21 cellular contexts compared by ENCODE assay signal in genomic region chr4:8285143-8285975, GRCh38. TPM values are rescaled to one million over a fixed set of nuclear protein-coding genes. Genes with fewer than 3 reads are reported as not detected.
"Had no signal": no experiment of that assay in that cellular context is flagged by ENCODE, and none has a peak within 500 bp of the region (broad histone marks: within the 10 kb centered on the region; RNA-seq: fewer than 3 reads in every experiment).

No MANE protein-coding gene starts in this region.

- H3K36me3 ChIP-seq: brain microvascular endothelial cell, left lung, transverse colon had no signal

- H3K4me3 ChIP-seq: left lung, transverse colon, vagina had no signal

- H3K36me3 Mint-ChIP-seq: activated naive CD8-positive, alpha-beta T cell; natural killer cell; T-cell had no signal

- H3K27ac ChIP-seq: brain microvascular endothelial cell, epithelial cell of prostate, left lung, vagina had no signal

- H3K9me3 ChIP-seq: left lung, transverse colon, vagina had no signal

- H3K9me3 Mint-ChIP-seq: activated CD4-positive, alpha-beta T cell treated with anti-CD3 and anti-CD28 coated beads, Interleukin-2, amount 10 ng/mL, durations not matched to agents 7 days and 5 days; activated T-cell treated with anti-CD3 and anti-CD28 coated beads, Interleukin-2, amount 50 U/mL, for 72 hours; natural killer cell; T-cell had no signal

- H3K27me3 Mint-ChIP-seq: activated CD4-positive, alpha-beta T cell treated with anti-CD3 and anti-CD28 coated beads, Interleukin-2, amount 10 ng/mL, durations not matched to agents 7 days and 5 days; activated naive CD8-positive, alpha-beta T cell; T-cell had no signal

- ATAC-seq: activated T-cell treated with anti-CD3 and anti-CD28 coated beads, Interleukin-2, amount 50 U/mL, for 72 hours; left lung; natural killer cell had no signal

- H3K27me3 ChIP-seq: brain microvascular endothelial cell, left lung, transverse colon, vagina had no signal

- DNase-seq: activated CD4-positive, alpha-beta T cell treated with anti-CD3 and anti-CD28 coated beads, Interleukin-2, amount 10 ng/mL, durations not matched to agents 7 days and 5 days; activated CD8-positive, alpha-beta memory T cell treated with anti-CD3 and anti-CD28 coated beads, Interleukin-2, amount 50 U/mL, for 48 hours; activated gamma-delta T cell; activated T-cell treated with anti-CD3 and anti-CD28 coated beads, Interleukin-2, amount 50 U/mL, for 72 hours; amygdala; brain microvascular endothelial cell; dermis blood vessel endothelial cell; foreskin melanocyte; islet precursor cell; mesenchymal stem cell; natural killer cell; stimulated activated CD4-positive, alpha-beta T cell treated with anti-CD3 and anti-CD28 coated beads, Interleukin-2, amount 100 ng/mL, for 48 hours; stimulated activated naive CD4-positive, alpha-beta T cell; substantia nigra; T-cell; T-helper 9 cell; transverse colon had no signal

- H3K27ac Mint-ChIP-seq: activated CD4-positive, alpha-beta T cell treated with anti-CD3 and anti-CD28 coated beads, Interleukin-2, amount 10 ng/mL, durations not matched to agents 7 days and 5 days; activated naive CD8-positive, alpha-beta T cell; activated T-cell treated with anti-CD3 and anti-CD28 coated beads, Interleukin-2, amount 50 U/mL, for 72 hours; natural killer cell; T-cell had no signal

- H3K4me3 Mint-ChIP-seq: activated CD4-positive, alpha-beta T cell treated with anti-CD3 and anti-CD28 coated beads, Interleukin-2, amount 10 ng/mL, durations not matched to agents 7 days and 5 days; activated naive CD8-positive, alpha-beta T cell; activated T-cell treated with anti-CD3 and anti-CD28 coated beads, Interleukin-2, amount 50 U/mL, for 72 hours; natural killer cell; T-cell had no signal

- H3K4me1 Mint-ChIP-seq: activated CD4-positive, alpha-beta T cell treated with anti-CD3 and anti-CD28 coated beads, Interleukin-2, amount 10 ng/mL, durations not matched to agents 7 days and 5 days; natural killer cell; T-cell had no signal

RNA-seq across cellular contexts. Expression of gene HTRA3, which starts 15.8 kb away (rescaled TPM):
- total RNA-seq: activated CD4-positive, alpha-beta T cell treated with anti-CD3 and anti-CD28 coated beads, Interleukin-2, amount 10 ng/mL, durations not matched to agents 7 days and 5 days; activated T-cell treated with anti-CD3 and anti-CD28 coated beads, Interleukin-2, amount 50 U/mL, for 72 hours; natural killer cell had no signal
